Comparison of ENCODE assay signal across 1 cellular context in genomic region chr14:50860478-50861086, GRCh38.
TF ChIP-seq lines count a peak whose summit lies in the region.

No MANE protein-coding gene starts in this region.

TF ChIP-seq in GM12878, 131 proteins besides CTCF, POLR2A, EP300 and RAD21 (continued from another document):
- no peak for TF ChIP-seq SKIL (IDR thresholded peaks at IDR 0.05; ENCODE audit: low read depth, poor library complexity, severe bottlenecking)
- TF ChIP-seq ZNF622 (IDR thresholded peaks at IDR 0.05): no peak
- no peak for TF ChIP-seq IKZF2 (IDR thresholded peaks at IDR 0.05)
- no peak for TF ChIP-seq POLR2AphosphoS5 (IDR thresholded peaks at IDR 0.05; ENCODE audit: low read length)
- TF ChIP-seq HDAC6 (IDR thresholded peaks at IDR 0.05; ENCODE audit: unreplicated experiment): no peak
- no peak for TF ChIP-seq MYB (IDR thresholded peaks at IDR 0.05; ENCODE audit: borderline replicate concordance, low read depth, low read length)
- TF ChIP-seq YY1 (IDR thresholded peaks at IDR 0.05; ENCODE audit: low read depth, low read length): peak; percentile 84
